Comparison of ENCODE assay signal across 8 cellular contexts in the genomic region with DNA sequence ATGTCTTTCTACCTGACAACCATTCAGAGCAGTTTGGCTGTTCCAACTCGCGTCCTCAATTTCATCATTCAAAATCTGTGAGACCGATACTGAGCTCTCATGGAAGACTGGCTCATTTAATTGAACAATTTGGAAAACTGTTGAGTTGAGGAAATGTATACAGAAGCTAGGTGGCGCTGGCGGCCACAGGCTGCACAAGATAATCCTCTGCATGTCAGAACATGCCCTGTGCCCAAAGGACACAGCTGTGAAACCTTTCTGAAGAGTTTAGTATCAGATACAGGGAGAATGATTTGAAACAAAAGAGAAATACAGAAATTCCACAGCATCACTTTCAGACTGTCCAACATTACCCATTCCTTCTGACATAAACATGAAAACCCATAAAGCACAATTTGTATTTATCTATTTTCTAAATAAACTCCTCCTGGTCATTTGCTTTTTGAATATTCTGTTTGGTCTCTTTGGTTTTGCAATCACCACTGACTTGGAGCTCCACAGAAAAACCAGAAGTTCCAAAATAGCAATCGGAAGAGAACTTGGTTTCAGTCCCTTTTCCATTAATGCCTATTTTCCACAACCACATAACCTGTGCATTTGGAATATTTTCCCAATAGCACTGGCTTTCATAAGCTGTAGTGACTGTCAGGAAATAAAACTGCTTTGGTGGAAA.
A peak's percentile ranks its signal among the peaks of the same experiment; 100 is the strongest.
DNase-seq lines count a peak whose midpoint lies in the region; ATAC-seq and TF ChIP-seq lines count a peak whose summit lies in the region.

No MANE protein-coding gene starts in this region.

- peak overlapping the region; percentile 92 for H3K27ac ChIP-seq in psoas muscle

- no peak overlapping the region for H3K4me3 ChIP-seq in psoas muscle

- H3K36me3 Mint-ChIP-seq in activated naive CD8-positive, alpha-beta T cell treated with anti-CD3 and anti-CD28 coated beads, Interleukin-2, amount 10 ng/mL, durations not matched to agents 7 days and 5 days: no peaks in the 10 kb centered on the region

- TF ChIP-seq CTCF in psoas muscle (IDR thresholded peaks at IDR 0.05): peak; percentile 95

- WGBS in psoas muscle, 3 donors: 5 to 17% (median 7%) methylated on average over 6 of the region's 6 CpGs

- H3K27me3 ChIP-seq in psoas muscle (ENCODE audit: insufficient read depth in 3 of 3, low read length in 2 of 3): no peaks in the 10 kb centered on the region

- H3K4me1 Mint-ChIP-seq in activated naive CD8-positive, alpha-beta T cell treated with anti-CD3 and anti-CD28 coated beads, Interleukin-2, amount 10 ng/mL, durations not matched to agents 7 days and 5 days: peaks cover 28% of the 10 kb centered on the region

- DNase-seq in Daoy (ENCODE audit: low read depth): peak; percentile 26
- DNase-seq in NCI-H460 (ENCODE audit: extremely low read depth, low read depth): peak; percentile 83
- DNase-seq in activated naive CD8-positive, alpha-beta T cell treated with anti-CD3 and anti-CD28 coated beads, Interleukin-2, amount 10 ng/mL, durations not matched to agents 7 days and 5 days: peak; percentile 54
- DNase-seq in left cardiac atrium: peak; percentile 83
- DNase-seq in psoas muscle: peak; percentile 71 to 86
- DNase-seq in DMS79 treated with DMSO at 0.1 percent for 48 hours (lab: John Stamatoyannopoulos, UW): no peak

- peaks cover 35% of the 10 kb centered on the region for H3K4me1 ChIP-seq in psoas muscle

- POLR2A ChIA-PET in activated naive CD8-positive, alpha-beta T cell treated with anti-CD3 and anti-CD28 coated beads, Interleukin-2, amount 10 ng/mL, durations not matched to agents 7 days and 5 days (lab: Charles Lee): no interaction called here

- ATAC-seq in GM19468 (IDR thresholded peaks at IDR 0.05; ENCODE audit: extremely low read depth, unreplicated experiment) (peak; percentile 83), HG03520 (IDR thresholded peaks at IDR 0.05; ENCODE audit: unreplicated experiment) (peak; percentile 87), left cardiac atrium (peak; percentile 86 to 88), psoas muscle (peak; percentile 72 to 82 (median 74))
- peak; percentile 72 for ATAC-seq in activated naive CD8-positive, alpha-beta T cell treated with anti-CD3 and anti-CD28 coated beads, Interleukin-2, amount 10 ng/mL, durations not matched to agents 7 days and 5 days (ENCODE audit: low read depth)

- H3K9me3 Mint-ChIP-seq in activated naive CD8-positive, alpha-beta T cell treated with anti-CD3 and anti-CD28 coated beads, Interleukin-2, amount 10 ng/mL, durations not matched to agents 7 days and 5 days: peaks cover 5% of the 10 kb centered on the region

- H3K36me3 ChIP-seq in psoas muscle (ENCODE audit: insufficient read depth in 1 of 2, low read depth in 1 of 2): no peaks in the 10 kb centered on the region

- no peaks in the 10 kb centered on the region for H3K9me3 ChIP-seq in psoas muscle

- H3K27ac Mint-ChIP-seq in activated naive CD8-positive, alpha-beta T cell treated with anti-CD3 and anti-CD28 coated beads, Interleukin-2, amount 10 ng/mL, durations not matched to agents 7 days and 5 days: peak overlapping the region; percentile 67

- no peaks in the 10 kb centered on the region for H3K27me3 Mint-ChIP-seq in activated naive CD8-positive, alpha-beta T cell treated with anti-CD3 and anti-CD28 coated beads, Interleukin-2, amount 10 ng/mL, durations not matched to agents 7 days and 5 days

- no peak overlapping the region for H3K4me3 Mint-ChIP-seq in activated naive CD8-positive, alpha-beta T cell treated with anti-CD3 and anti-CD28 coated beads, Interleukin-2, amount 10 ng/mL, durations not matched to agents 7 days and 5 days

- intact Hi-C loops in left cardiac atrium (cut with DNase I): loop anchor here (2.0 to 10.0 kb wide), 4 partner anchors 538 to 1015 kb away; no protein-coding TSS in a partner anchor
- intact Hi-C loops in psoas muscle (cut with DNase I): loop anchor here (2.0 to 10.0 kb wide), 6 partner anchors 50 to 945 kb away; no protein-coding TSS in a partner anchor
